In the genomic region with DNA sequence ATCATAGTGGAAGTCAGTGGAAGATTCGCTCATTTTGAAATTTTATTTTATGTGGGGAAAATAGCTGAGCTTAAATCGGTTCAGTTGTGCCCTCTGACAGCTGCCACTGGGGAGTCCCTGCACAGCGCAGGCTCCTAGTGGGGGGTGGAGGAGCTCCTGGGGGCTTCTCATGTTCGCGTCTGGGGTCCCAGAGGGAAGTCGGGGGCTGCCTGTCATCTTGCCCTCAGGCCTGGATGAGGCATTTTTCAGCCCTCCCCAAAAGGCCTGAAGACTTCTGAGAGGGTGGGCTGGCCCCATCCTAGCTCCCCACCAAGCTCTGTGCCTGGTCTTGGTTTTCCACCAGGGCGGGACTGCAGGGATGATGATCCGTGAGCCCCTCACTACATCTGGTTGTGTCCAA, we compare ENCODE assay signal across 25 cellular contexts.
"Had no signal": no experiment of that assay in that cellular context is flagged by ENCODE, and none has a peak within 500 bp of the region (broad histone marks: within the 10 kb centered on the region; RNA-seq: fewer than 3 reads in every experiment).

No MANE protein-coding gene starts in this region.

- H3K27ac ChIP-seq: KMS-11 had no signal

- ATAC-seq: activated CD4-positive, alpha-beta T cell treated with anti-CD3 and anti-CD28 coated beads for 36 hours; activated naive CD4-positive, alpha-beta T cell treated with anti-CD3 and anti-CD28 coated beads, Interleukin-2, amount 50 U/mL, for 72 hours; activated naive CD8-positive, alpha-beta T cell treated with anti-CD3 and anti-CD28 coated beads, Interleukin-2, amount 50 U/mL, for 24 hours; activated T-helper 17 cell treated with anti-CD3 and anti-CD28 coated beads, Interleukin-2, amount 50 U/mL, for 72 hours; Panc1 had no signal

- DNase-seq: activated CD4-positive, alpha-beta memory T cell treated with anti-CD3 and anti-CD28 coated beads, Interleukin-2, amount 10 ng/mL, durations not matched to agents 7 days and 5 days; activated CD4-positive, alpha-beta T cell treated with anti-CD3 and anti-CD28 coated beads for 36 hours; activated CD4-positive, alpha-beta T cell treated with anti-CD3 and anti-CD28 coated beads, Interleukin-2, amount 50 U/mL, for 1 hour; activated naive CD8-positive, alpha-beta T cell treated with anti-CD3 and anti-CD28 coated beads, Interleukin-2, amount 50 U/mL, for 24 hours; activated T-cell treated with anti-CD3 and anti-CD28 coated beads for 4 hours; activated T-cell treated with anti-CD3 and anti-CD28 coated beads, Interleukin-2, amount 50 U/mL, for 48 hours; amniotic stem cell; NCI-H1092; NCI-H1417; NCI-H2029 treated with DMSO at 0.1 percent for 48 hours; NCI-H345; NCI-H510A; NCI-H526 treated with DMSO at 0.1 percent for 48 hours; NK-92 treated with Interleukin-12 subunit alpha and Interleukin-12 subunit beta, amount 100 ng/mL, for 24 hours; OCI-M1; RPMI8226; SHP77; T-helper 1 cell; WERI-Rb-1 had no signal

- H3K4me2 ChIP-seq: KMS-11 had no signal

- H3K27me3 Mint-ChIP-seq: activated CD4-positive, alpha-beta T cell treated with anti-CD3 and anti-CD28 coated beads for 36 hours had no signal

- H3K36me3 ChIP-seq: WERI-Rb-1 had no signal

- H3K36me3 Mint-ChIP-seq: activated naive CD4-positive, alpha-beta T cell treated with anti-CD3 and anti-CD28 coated beads, Interleukin-2, amount 50 U/mL, for 72 hours; brain had no signal

- FAIRE-seq: astrocyte had no signal

- H3K4me1 Mint-ChIP-seq: activated CD4-positive, alpha-beta memory T cell treated with anti-CD3 and anti-CD28 coated beads, Interleukin-2, amount 10 ng/mL, durations not matched to agents 7 days and 5 days; activated CD4-positive, alpha-beta T cell treated with anti-CD3 and anti-CD28 coated beads for 36 hours; activated naive CD8-positive, alpha-beta T cell treated with anti-CD3 and anti-CD28 coated beads, Interleukin-2, amount 50 U/mL, for 24 hours; activated T-helper 17 cell treated with anti-CD3 and anti-CD28 coated beads, Interleukin-2, amount 50 U/mL, for 72 hours had no signal

- H3K9me3 Mint-ChIP-seq: activated CD4-positive, alpha-beta memory T cell treated with anti-CD3 and anti-CD28 coated beads, Interleukin-2, amount 10 ng/mL, durations not matched to agents 7 days and 5 days; activated naive CD4-positive, alpha-beta T cell treated with anti-CD3 and anti-CD28 coated beads, Interleukin-2, amount 50 U/mL, for 72 hours; activated naive CD8-positive, alpha-beta T cell treated with anti-CD3 and anti-CD28 coated beads, Interleukin-2, amount 50 U/mL, for 24 hours; activated T-helper 17 cell treated with anti-CD3 and anti-CD28 coated beads, Interleukin-2, amount 50 U/mL, for 72 hours; brain had no signal

- H3K9ac ChIP-seq: KMS-11 had no signal

- H3K4me3 Mint-ChIP-seq: activated CD4-positive, alpha-beta memory T cell treated with anti-CD3 and anti-CD28 coated beads, Interleukin-2, amount 10 ng/mL, durations not matched to agents 7 days and 5 days; activated CD4-positive, alpha-beta T cell treated with anti-CD3 and anti-CD28 coated beads for 36 hours; activated naive CD8-positive, alpha-beta T cell treated with anti-CD3 and anti-CD28 coated beads, Interleukin-2, amount 50 U/mL, for 24 hours; activated T-helper 17 cell treated with anti-CD3 and anti-CD28 coated beads, Interleukin-2, amount 50 U/mL, for 72 hours; brain had no signal

- H3K27ac Mint-ChIP-seq: activated CD4-positive, alpha-beta memory T cell treated with anti-CD3 and anti-CD28 coated beads, Interleukin-2, amount 10 ng/mL, durations not matched to agents 7 days and 5 days; activated CD4-positive, alpha-beta T cell treated with anti-CD3 and anti-CD28 coated beads for 36 hours; activated naive CD4-positive, alpha-beta T cell treated with anti-CD3 and anti-CD28 coated beads, Interleukin-2, amount 50 U/mL, for 72 hours; activated naive CD8-positive, alpha-beta T cell treated with anti-CD3 and anti-CD28 coated beads, Interleukin-2, amount 50 U/mL, for 24 hours; activated T-helper 17 cell treated with anti-CD3 and anti-CD28 coated beads, Interleukin-2, amount 50 U/mL, for 72 hours; brain had no signal
